In the genomic region with DNA sequence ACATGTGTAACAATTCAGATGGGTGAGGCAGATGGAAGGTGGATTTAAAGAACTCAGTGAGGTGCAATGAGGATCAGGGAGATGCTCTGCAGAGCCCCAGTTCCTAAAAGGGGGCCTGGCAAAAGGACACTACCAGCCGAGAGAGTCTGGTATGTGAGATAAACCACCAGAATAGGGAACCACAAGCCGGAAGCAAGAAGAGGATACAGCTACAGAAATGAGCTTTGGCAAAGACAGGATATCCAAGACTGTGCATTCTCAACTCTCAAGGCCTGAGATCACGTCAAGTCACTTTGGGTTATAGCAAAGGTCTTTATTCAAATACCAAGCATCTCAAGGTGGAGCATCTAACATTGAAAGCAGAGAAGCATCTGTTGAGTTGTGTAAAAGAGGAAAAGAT, we compare ENCODE assay signal across 11 cellular contexts.
DNase-seq lines count a peak whose midpoint lies in the region; ATAC-seq and TF ChIP-seq lines count a peak whose summit lies in the region.
"Had no signal": no experiment of that assay in that cellular context is flagged by ENCODE, and none has a peak within 500 bp of the region (broad histone marks: within the 10 kb centered on the region; RNA-seq: fewer than 3 reads in every experiment).

No MANE protein-coding gene starts in this region.

- H3K27me3 ChIP-seq in testis (no peaks in the 10 kb centered on the region), left lung (no peaks in the 10 kb centered on the region)
- no peaks in the 10 kb centered on the region for H3K27me3 ChIP-seq in effector memory CD4-positive, alpha-beta T cell (replicated peaks; ENCODE audit: control insufficient read depth, insufficient read depth, low read length, poor library complexity, severe bottlenecking)
- H3K27me3 ChIP-seq: tibial nerve had no signal

- no peak for DNase-seq in NCI-H510A treated with DMSO at 0.1 percent for 48 hours (lab: John Stamatoyannopoulos, UW)
- no peak for DNase-seq in testis
- DNase-seq in left lung, result no peak
- DNase-seq in effector memory CD4-positive, alpha-beta T cell, result no peak
- DNase-seq: mesendoderm, NCI-H1105 had no signal

- H3K4me1 Mint-ChIP-seq in activated T-helper 17 cell treated with anti-CD3 and anti-CD28 coated beads, Interleukin-2, amount 50 U/mL, for 72 hours, result peaks cover 40% of the 10 kb centered on the region

- H3K4me3 Mint-ChIP-seq in activated T-helper 17 cell treated with anti-CD3 and anti-CD28 coated beads, Interleukin-2, amount 50 U/mL, for 72 hours, result peak overlapping the region; percentile 7

- H3K27ac ChIP-seq in testis, result no peak overlapping the region
- no peak overlapping the region for H3K27ac ChIP-seq in left lung
- no peak overlapping the region for H3K27ac ChIP-seq in effector memory CD4-positive, alpha-beta T cell (ENCODE audit: insufficient read depth, low read length, poor library complexity, severe bottlenecking)
- H3K27ac ChIP-seq: tibial nerve had no signal

- peak; percentile 76 for ATAC-seq in GM18505 (IDR thresholded peaks at IDR 0.05; ENCODE audit: unreplicated experiment)
- peak; percentile 81 for ATAC-seq in GM21526 (IDR thresholded peaks at IDR 0.05; ENCODE audit: low FRiP score, unreplicated experiment)
- ATAC-seq in HG03378 (IDR thresholded peaks at IDR 0.05; ENCODE audit: unreplicated experiment), result peak; percentile 93
- peak; percentile 47 for ATAC-seq in activated T-helper 17 cell treated with anti-CD3 and anti-CD28 coated beads, Interleukin-2, amount 50 U/mL, for 72 hours (replicated peaks)
- ATAC-seq in left lung, result no peak

- no peak overlapping the region for H3K4me3 ChIP-seq in testis
- H3K4me3 ChIP-seq in left lung, result no peak overlapping the region
- H3K4me3 ChIP-seq in effector memory CD4-positive, alpha-beta T cell (ENCODE audit: insufficient read depth, low read depth, low read length, poor library complexity, severe bottlenecking), result no peak overlapping the region
- H3K4me3 ChIP-seq: tibial nerve had no signal

- peaks cover 5% of the 10 kb centered on the region for H3K36me3 Mint-ChIP-seq in activated T-helper 17 cell treated with anti-CD3 and anti-CD28 coated beads, Interleukin-2, amount 50 U/mL, for 72 hours (ENCODE audit: low read depth)

- H3K9me3 Mint-ChIP-seq in activated T-helper 17 cell treated with anti-CD3 and anti-CD28 coated beads, Interleukin-2, amount 50 U/mL, for 72 hours, result no peaks in the 10 kb centered on the region

- WGBS in testis, 2 donors, result 79 to 97% methylated on average over 3 of the region's 3 CpGs

- peak overlapping the region; percentile 68 for H3K27ac Mint-ChIP-seq in activated T-helper 17 cell treated with anti-CD3 and anti-CD28 coated beads, Interleukin-2, amount 50 U/mL, for 72 hours

- H3K36me3 ChIP-seq in testis (ENCODE audit: low read depth, missing control alignments) (no peaks in the 10 kb centered on the region), left lung (no peaks in the 10 kb centered on the region)
- peaks cover under 1% of the 10 kb centered on the region for H3K36me3 ChIP-seq in effector memory CD4-positive, alpha-beta T cell (ENCODE audit: control insufficient read depth, insufficient read depth, low read length)
- H3K36me3 ChIP-seq: tibial nerve had no signal

- H3K4me1 ChIP-seq in testis (no peaks in the 10 kb centered on the region), left lung (no peaks in the 10 kb centered on the region)
- peaks cover 5% of the 10 kb centered on the region for H3K4me1 ChIP-seq in effector memory CD4-positive, alpha-beta T cell (ENCODE audit: control insufficient read depth, insufficient read depth, low read length, poor library complexity, severe bottlenecking)
- H3K4me1 ChIP-seq: tibial nerve had no signal

- H3K9me3 ChIP-seq in testis (no peaks in the 10 kb centered on the region), left lung (no peaks in the 10 kb centered on the region)
- no peaks in the 10 kb centered on the region for H3K9me3 ChIP-seq in effector memory CD4-positive, alpha-beta T cell (ENCODE audit: control insufficient read depth, low read length)
- H3K9me3 ChIP-seq: tibial nerve had no signal

- TF ChIP-seq POLR2A in GM18505 (IDR thresholded peaks at IDR 0.05; ENCODE audit: borderline replicate concordance, extremely low read depth, insufficient read depth, insufficient read length) (no peak), testis (IDR thresholded peaks at IDR 0.05) (no peak)

- TF ChIP-seq CTCF in testis (IDR thresholded peaks at IDR 0.05) (no peak), left lung (IDR thresholded peaks at IDR 0.05) (no peak)

- H3K27me3 Mint-ChIP-seq in activated T-helper 17 cell treated with anti-CD3 and anti-CD28 coated beads, Interleukin-2, amount 50 U/mL, for 72 hours, result no peaks in the 10 kb centered on the region

- intact Hi-C loops in testis (cut with DNase I; ENCODE audit: low total_unique reads) (no loop called here), left lung (cut with DNase I) (no loop called here)
